9 cellular contexts compared by ENCODE assay signal in genomic region chr3:58116161-58116955, GRCh38.
A peak's percentile ranks its signal among the peaks of the same experiment; 100 is the strongest.
DNase-seq lines count a peak whose midpoint lies in the region; ATAC-seq and TF ChIP-seq lines count a peak whose summit lies in the region.
"Had no signal": no experiment of that assay in that cellular context is flagged by ENCODE, and none has a peak within 500 bp of the region (broad histone marks: within the 10 kb centered on the region; RNA-seq: fewer than 3 reads in every experiment).

No MANE protein-coding gene starts in this region.

- H2BK120ac ChIP-seq in neuronal stem cell (ENCODE audit: low read depth, low read length) = no peak overlapping the region

- H3K79me1 ChIP-seq in neuronal stem cell (ENCODE audit: low read depth, low read length) = no peaks in the 10 kb centered on the region

- H3K27ac Mint-ChIP-seq in activated T-cell treated with anti-CD3 and anti-CD28 coated beads, Interleukin-2, amount 50 U/mL, for 72 hours = peak overlapping the region; percentile 43

- DNase-seq in activated T-cell treated with anti-CD3 and anti-CD28 coated beads, Interleukin-2, amount 50 U/mL, for 72 hours = peak; percentile 51
- DNase-seq in neuronal stem cell (ENCODE audit: low spot score) (no peak), NCI-H1694 (lab: John Stamatoyannopoulos, UW) (no peak), WERI-Rb-1 (no peak), anterior cingulate cortex (lab: John Stamatoyannopoulos, UW) (no peak), NCI-H128 (lab: John Stamatoyannopoulos, UW; ENCODE audit: unreplicated experiment) (no peak)

- ATAC-seq in GM19467 (IDR thresholded peaks at IDR 0.05; ENCODE audit: unreplicated experiment) (peak; percentile 59), HG03520 (IDR thresholded peaks at IDR 0.05; ENCODE audit: unreplicated experiment) (peak; percentile 51)
- ATAC-seq in activated T-cell treated with anti-CD3 and anti-CD28 coated beads, Interleukin-2, amount 50 U/mL, for 72 hours (replicated peaks in 1 of 2) = peak; percentile 84 to 85
- ATAC-seq: left colon had no signal

- H3K36me3 ChIP-seq in neuronal stem cell (replicated peaks in 1 of 2; ENCODE audit: control insufficient read depth in 2 of 2, insufficient read depth in 2 of 2, low read length in 2 of 2) (peaks cover 27 to 53% of the 10 kb centered on the region in 2 donors), WERI-Rb-1 (peaks cover 6% of the 10 kb centered on the region)

- no peak overlapping the region for H3K14ac ChIP-seq in neuronal stem cell (ENCODE audit: low read length)

- no peaks in the 10 kb centered on the region for H3K27me3 Mint-ChIP-seq in activated T-cell treated with anti-CD3 and anti-CD28 coated beads, Interleukin-2, amount 50 U/mL, for 72 hours (ENCODE audit: low read depth)

- H3K4me3 Mint-ChIP-seq in activated T-cell treated with anti-CD3 and anti-CD28 coated beads, Interleukin-2, amount 50 U/mL, for 72 hours = peak overlapping the region; percentile 37 to 55

- H3K27me3 ChIP-seq in neuronal stem cell (ENCODE audit: control insufficient read depth in 3 of 3, insufficient read depth in 3 of 3, low read depth in 1 of 3, low read length in 3 of 3) (no peaks in the 10 kb centered on the region), WERI-Rb-1 (ENCODE audit: insufficient read depth, low read depth, severe bottlenecking) (no peaks in the 10 kb centered on the region)

- no peak overlapping the region for H3K27ac ChIP-seq in neuronal stem cell (replicated peaks; ENCODE audit: low read length)
- H3K27ac ChIP-seq in WERI-Rb-1 = no peak overlapping the region

- H3K9me3 ChIP-seq in neuronal stem cell (replicated peaks in 1 of 2; ENCODE audit: control insufficient read depth in 2 of 2, insufficient read depth in 1 of 2, low read depth in 1 of 2, low read length in 2 of 2) (no peaks in the 10 kb centered on the region), WERI-Rb-1 (ENCODE audit: severe bottlenecking) (no peaks in the 10 kb centered on the region)

- no peak overlapping the region for H2BK12ac ChIP-seq in neuronal stem cell (ENCODE audit: low read length)

- H3K4me2 ChIP-seq in neuronal stem cell (ENCODE audit: insufficient read depth, low read length, poor library complexity, severe bottlenecking) = no peak overlapping the region

- H3K9me3 Mint-ChIP-seq in activated T-cell treated with anti-CD3 and anti-CD28 coated beads, Interleukin-2, amount 50 U/mL, for 72 hours = no peaks in the 10 kb centered on the region

- no peak overlapping the region for H4K8ac ChIP-seq in neuronal stem cell (ENCODE audit: low read depth, low read length)

- peak overlapping the region; percentile 51 for H3K18ac ChIP-seq in neuronal stem cell (ENCODE audit: low read length)

- no CpG with 5 or more reads among the region's 12 CpGs for WGBS in neuronal stem cell (ENCODE audit: extremely low coverage in 2 of 2, insufficient read length in 2 of 2, insufficient replicate concordance in 1 of 2), 2 donors

- H2BK5ac ChIP-seq in neuronal stem cell (ENCODE audit: low read length) = no peak overlapping the region

- H2AFZ ChIP-seq in neuronal stem cell (ENCODE audit: low read length) = no peak overlapping the region

- H2BK15ac ChIP-seq in neuronal stem cell (ENCODE audit: low read length) = no peak overlapping the region

- H4K91ac ChIP-seq in neuronal stem cell (ENCODE audit: low read depth, low read length, poor library complexity) = no peak overlapping the region

- H3K4me1 ChIP-seq in neuronal stem cell (ENCODE audit: control insufficient read depth in 2 of 2, insufficient read depth in 1 of 2, low read depth in 1 of 2, low read length in 2 of 2) = peaks cover 0 to 6% of the 10 kb centered on the region in 2 donors

- H3K4ac ChIP-seq in neuronal stem cell (ENCODE audit: low read length) = no peak overlapping the region

- no peak for TF ChIP-seq CTCF in WERI-Rb-1 (IDR thresholded peaks at IDR 0.05; ENCODE audit: low read depth, low read length)

- H3K4me3 ChIP-seq in neuronal stem cell (ENCODE audit: low read length in 2 of 2) (peak overlapping the region in 1 of 2 donors; percentile 1), WERI-Rb-1 (ENCODE audit: low read depth, low read length) (no peak overlapping the region)

- no peak overlapping the region for H3K23ac ChIP-seq in neuronal stem cell (ENCODE audit: low read depth, low read length, poor library complexity)

- peaks cover 35% of the 10 kb centered on the region for H3K4me1 Mint-ChIP-seq in activated T-cell treated with anti-CD3 and anti-CD28 coated beads, Interleukin-2, amount 50 U/mL, for 72 hours (ENCODE audit: low read depth)

- no peak overlapping the region for H3K9ac ChIP-seq in neuronal stem cell (ENCODE audit: low read depth, low read length, poor library complexity)

- peaks cover 2 to 13% of the 10 kb centered on the region in 2 donors for H3K36me3 Mint-ChIP-seq in activated T-cell treated with anti-CD3 and anti-CD28 coated beads, Interleukin-2, amount 50 U/mL, for 72 hours (ENCODE audit: insufficient read depth in 2 of 2)

- no peak overlapping the region for H2AK5ac ChIP-seq in neuronal stem cell (ENCODE audit: low read depth, low read length)

Comparison
In these comparisons a context has a peak if more than half of its experiments do, and no peak if none do; other contexts are left out.
1. DNase-seq: peak in activated T-cell treated with anti-CD3 and anti-CD28 coated beads, Interleukin-2, amount 50 U/mL, for 72 hours (2 of 2); none in neuronal stem cell (single experiment), NCI-H1694 (single experiment), WERI-Rb-1 (single experiment), anterior cingulate cortex (0 of 58) and NCI-H128 (single experiment).
2. Peak in every context shown above with its lines, with median percentiles within 50 percentile points of each other: ATAC-seq.